8 cellular contexts compared by ENCODE assay signal in the genomic region with DNA sequence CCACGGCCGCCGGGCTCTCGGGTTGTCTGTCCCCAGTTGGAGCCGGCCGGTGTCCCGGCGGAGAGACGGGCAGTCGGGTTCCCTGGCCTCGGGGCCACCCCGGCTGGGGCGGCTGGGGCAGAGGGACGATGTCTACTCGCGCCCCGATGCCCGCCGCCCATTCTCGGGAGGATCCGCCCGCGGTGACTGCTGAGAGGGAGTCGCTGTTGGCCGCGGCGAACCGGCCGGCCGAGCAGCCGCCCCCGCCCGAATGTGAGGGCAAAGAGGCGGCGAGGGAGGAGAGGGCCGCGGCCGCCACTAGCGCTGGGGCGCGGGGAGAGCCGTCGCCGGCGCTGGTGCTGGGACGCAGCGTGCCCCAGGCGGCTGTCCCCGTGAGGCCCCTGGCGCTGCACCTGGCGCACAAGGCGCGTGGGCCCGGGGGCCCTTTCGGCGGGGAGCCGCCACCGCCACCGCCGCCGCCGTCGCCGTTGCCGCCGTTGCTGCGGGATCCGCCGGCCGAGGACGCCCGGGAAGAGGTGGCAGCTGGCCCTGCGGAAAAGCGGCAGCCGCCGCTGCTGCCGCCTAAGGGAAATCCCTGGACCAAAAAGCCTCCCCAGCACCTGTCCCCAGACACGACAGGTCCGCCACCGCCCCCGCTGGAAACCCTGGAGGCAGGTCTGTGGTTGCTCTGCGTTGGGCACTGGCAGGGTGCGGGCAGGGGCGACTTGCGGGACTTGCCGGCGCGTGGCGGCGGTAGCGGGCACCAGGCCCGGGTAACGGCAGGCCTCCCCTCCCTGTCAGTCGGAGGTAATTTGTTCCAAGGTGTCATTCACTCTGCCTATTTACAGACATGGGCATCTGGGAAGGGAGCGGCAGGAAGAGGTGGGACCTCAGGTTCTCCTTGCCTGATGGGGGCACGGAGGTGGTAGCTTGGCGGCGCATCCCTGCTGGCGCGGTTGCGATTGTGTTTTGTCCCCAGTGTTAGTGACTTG. TPM values are rescaled to one million over a fixed set of nuclear protein-coding genes. Genes with fewer than 3 reads are reported as not detected.
DNase-seq lines count a peak whose midpoint lies in the region; ATAC-seq, FAIRE-seq and TF ChIP-seq lines count a peak whose summit lies in the region.

No MANE protein-coding gene starts in this region.

- H3K9me3 ChIP-seq in SU-DHL-6 (ENCODE audit: insufficient read depth, low read length), result no peaks in the 10 kb centered on the region
- H3K9me3 ChIP-seq in heart right ventricle, result no peaks in the 10 kb centered on the region
- H3K9me3 ChIP-seq in transverse colon, result no peaks in the 10 kb centered on the region

- TF ChIP-seq POLR2A in H54 (IDR thresholded peaks at IDR 0.05; ENCODE audit: low read depth, low read length) (0 out of 2 replicates have a peak, but pooled peaks have one; percentile 13), transverse colon (IDR thresholded peaks at IDR 0.05) (peak; percentile 77)

- WGBS in heart right ventricle, 2 donors, result 0 to 1% methylated on average over 77 to 101 of the region's 101 CpGs
- WGBS in transverse colon (ENCODE audit: low coverage in 1 of 2), 2 donors, result 0% methylated on average over 6 to 17 of the region's 101 CpGs

- no peak for TF ChIP-seq EP300 in transverse colon (IDR thresholded peaks at IDR 0.05; ENCODE audit: low read depth)

- intact Hi-C loops in heart right ventricle (cut with DNase I) (loop anchor here in 5 of 10 donors (5.0 to 10.0 kb wide), 4 partner anchors 95 to 223 kb away; partner anchors contain the start of genes ABHD18 (in 4 of the 5), MFSD8 (in 4 of the 5), PGRMC2 (in 1 of the 5) and PLK4 (in 1 of the 5)), transverse colon (cut with DNase I; ENCODE audit: low total_unique reads) (no loop called here)

- 0 out of 2 replicates have a peak, but pooled peaks cover 3% of the 10 kb centered on the region for H3F3A ChIP-seq in SU-DHL-6 (ENCODE audit: insufficient read depth)

- H3K79me2 ChIP-seq in SU-DHL-6 (ENCODE audit: insufficient read depth, low read length), result peaks cover 15% of the 10 kb centered on the region; the same call in 1 of the 2 replicates

- no peak for FAIRE-seq in H54 (lab: Jason Lieb, UNC)

- H3K4me3 ChIP-seq in LNCaP clone FGC (ENCODE audit: low read depth, low read length) (peak overlapping the region; percentile 68), SU-DHL-6 (ENCODE audit: insufficient read depth, low read length, poor library complexity, severe bottlenecking) (peak overlapping the region; percentile 64), heart right ventricle (peak overlapping the region; percentile 58 to 85 (median 73)), transverse colon (peak overlapping the region; percentile 78 to 97 (median 84))

- H3K4me1 ChIP-seq in heart right ventricle (peaks cover 0 to 24% (median 9%) of the 10 kb centered on the region in 9 donors), transverse colon (peaks cover 4 to 21% (median 10%) of the 10 kb centered on the region in 4 donors)

- peak; percentile 7 to 63 (median 32) for ATAC-seq in heart right ventricle

- no peaks in the 10 kb centered on the region for H3K36me3 ChIP-seq in SU-DHL-6 (ENCODE audit: low read length)
- H3K36me3 ChIP-seq in heart right ventricle, result no peaks in the 10 kb centered on the region
- H3K36me3 ChIP-seq in transverse colon, result no peaks in the 10 kb centered on the region

- in situ Hi-C loops in transverse colon (cut with MboI; ENCODE audit: low pct_ligation_motif_present in 1 of 4, low pct_unique_long_range_greater_than_20kb in 1 of 4, low sequenced_read_pairs in 3 of 4), result no loop called here

- peak overlapping the region; percentile 84 for H3K4me2 ChIP-seq in SU-DHL-6 (ENCODE audit: low read depth, low read length, poor library complexity, severe bottlenecking)

- DNase-seq in GF-D8 (lab: John Stamatoyannopoulos, UW) (peak; percentile 9), H54 (ENCODE audit: insufficient read length, low spot score) (peak; percentile 16), LNCaP clone FGC (ENCODE audit: low read depth) (no peak), heart right ventricle (peak; percentile 43 to 56), pons (ENCODE audit: low spot score) (peak; percentile 58), transverse colon (peak; percentile 78)
- peak; percentile 35 for DNase-seq in activated naive CD8-positive, alpha-beta T cell treated with anti-CD3 and anti-CD28 coated beads, Interleukin-2, amount 50 U/mL, for 16 hours (ENCODE audit: low read depth, low spot score)

- H3K27me3 ChIP-seq in SU-DHL-6 (ENCODE audit: low read length), result no peaks in the 10 kb centered on the region
- H3K27me3 ChIP-seq in heart right ventricle, result no peaks in the 10 kb centered on the region
- no peaks in the 10 kb centered on the region for H3K27me3 ChIP-seq in transverse colon

- H2AFZ ChIP-seq in SU-DHL-6 (ENCODE audit: low read depth, low read length, severe bottlenecking), result peak overlapping the region; percentile 64

- H3K9ac ChIP-seq in SU-DHL-6 (ENCODE audit: low read length), result peak overlapping the region; percentile 70

- H3K9me2 ChIP-seq in SU-DHL-6 (replicated peaks; ENCODE audit: insufficient read depth, low read length), result no peaks in the 10 kb centered on the region

- TF ChIP-seq CTCF in LNCaP clone FGC (IDR thresholded peaks at IDR 0.05; ENCODE audit: control insufficient read depth, extremely low read depth, insufficient read depth) (peak; percentile 36), SU-DHL-6 (IDR thresholded peaks at IDR 0.05; ENCODE audit: insufficient read depth, low read length, poor library complexity, severe bottlenecking) (no peak), heart right ventricle (IDR thresholded peaks at IDR 0.05) (peak in 3 of 9 donors; percentile 12 to 28 (median 17)), transverse colon (IDR thresholded peaks at IDR 0.05) (no peak)

- H3K27ac ChIP-seq in SU-DHL-6 (ENCODE audit: low read depth, low read length) (peak overlapping the region; percentile 81), heart right ventricle (peak overlapping the region; percentile 76 to 98 (median 94)), transverse colon (peak overlapping the region; percentile 97 to 100 (median 99))

- no peaks in the 10 kb centered on the region for H4K20me1 ChIP-seq in SU-DHL-6 (ENCODE audit: low read depth, low read length)

RNA-seq across cellular contexts. Expression of gene LARP1B, which starts 0.7 kb away (rescaled TPM):
- total RNA-seq in heart right ventricle (10 to 100 TPM; 14.5 to 20.3 (median 18.9) TPM), transverse colon (10 to 100 TPM; 35.1 to 49.2 (median 40.1) TPM)
- 10 to 100 TPM; 17.4 to 19.9 TPM for polyA plus RNA-seq in heart right ventricle
